ENCODE assay signal across 26 cellular contexts in genomic region chr16:75196826-75197225, GRCh38. TPM values are rescaled to one million over a fixed set of nuclear protein-coding genes. Genes with fewer than 3 reads are reported as not detected.
DNase-seq lines count a peak whose midpoint lies in the region; ATAC-seq and TF ChIP-seq lines count a peak whose summit lies in the region.
"Had no signal": no experiment of that assay in that cellular context is flagged by ENCODE, and none has a peak within 500 bp of the region (broad histone marks: within the 10 kb centered on the region; RNA-seq: fewer than 3 reads in every experiment).

No MANE protein-coding gene starts in this region.

- DNase-seq in epidermal melanocyte (ENCODE audit: insufficient read length, low spot score), result peak; percentile 3
- peak; percentile 62 for DNase-seq in posterior vena cava (ENCODE audit: low spot score)
- no peak for DNase-seq in activated naive CD4-positive, alpha-beta T cell treated with anti-CD3 and anti-CD28 coated beads, Interleukin-2, amount 50 U/mL, for 16 hours
- DNase-seq: CD8-positive, alpha-beta memory T cell; DMS153; DND-41; H7; Kasumi-1; NCI-H1092 treated with DMSO at 0.1 percent for 48 hours; NCI-H1436; NCI-H187 treated with DMSO at 0.1 percent for 48 hours; NCI-H2107; NCI-H2227 treated with DMSO at 0.1 percent for 48 hours; NCI-H510A; Right ventricle myocardium superior; RPMI8226 had no signal

- no peak overlapping the region for H3K27ac ChIP-seq in BLaER1
- H3K27ac ChIP-seq in BLaER1 treated with 17β-estradiol and CSF1 and Interleukin-3, amounts not matched to agents 10 nM and 100 nM, result no peak overlapping the region
- H3K27ac ChIP-seq: SJSA1 had no signal

- no peaks in the 10 kb centered on the region for H3K9me3 ChIP-seq in BLaER1
- H3K9me3 ChIP-seq in BLaER1 treated with 17β-estradiol and CSF1 and Interleukin-3, amounts not matched to agents 10 nM and 100 nM (replicated peaks in 1 of 11), result peaks cover 0 to 15% (median 0%) of the 10 kb centered on the region in 11 experiments; a peak in 5 of 22 replicates
- H3K9me3 ChIP-seq: SJSA1 had no signal

- H4K20me1 ChIP-seq in BLaER1, result 0 out of 2 replicates have a peak, but pooled peaks cover 5% of the 10 kb centered on the region
- peaks cover 0 to 39% (median 0%) of the 10 kb centered on the region in 11 experiments; a peak in 4 of 22 replicates for H4K20me1 ChIP-seq in BLaER1 treated with 17β-estradiol and CSF1 and Interleukin-3, amounts not matched to agents 10 nM and 100 nM

- intact Hi-C loops in posterior vena cava (cut with DNase I), result loop anchor here (1.0 to 5.0 kb wide), 2 partner anchors 23 to 205 kb away; no protein-coding TSS in a partner anchor

- no peak for ATAC-seq in GM18867 (IDR thresholded peaks at IDR 0.05; ENCODE audit: unreplicated experiment)
- no peak for ATAC-seq in GM18505 (IDR thresholded peaks at IDR 0.05; ENCODE audit: unreplicated experiment)

- peaks cover 42% of the 10 kb centered on the region for H3K4me1 ChIP-seq in BLaER1
- peaks cover 0 to 39% (median 28%) of the 10 kb centered on the region in 10 experiments; a peak in 16 of 20 replicates for H3K4me1 ChIP-seq in BLaER1 treated with 17β-estradiol and CSF1 and Interleukin-3, amounts not matched to agents 10 nM and 100 nM

- H3K36me3 ChIP-seq in BLaER1, result no peaks in the 10 kb centered on the region
- H3K36me3 ChIP-seq in BLaER1 treated with 17β-estradiol and CSF1 and Interleukin-3, amounts not matched to agents 10 nM and 100 nM, result no peaks in the 10 kb centered on the region
- H3K36me3 ChIP-seq: SJSA1 had no signal

- H3K4me2 ChIP-seq in BLaER1, result peak overlapping the region; percentile 25
- peak overlapping the region in 9 of 11 experiments; percentile 9 to 70 (median 55); a peak in 15 of 22 replicates for H3K4me2 ChIP-seq in BLaER1 treated with 17β-estradiol and CSF1 and Interleukin-3, amounts not matched to agents 10 nM and 100 nM

- no peak overlapping the region for H3K4me3 ChIP-seq in BLaER1
- no peak overlapping the region for H3K4me3 ChIP-seq in BLaER1 treated with 17β-estradiol and CSF1 and Interleukin-3, amounts not matched to agents 10 nM and 100 nM
- H3K4me3 ChIP-seq: K562, SJSA1 had no signal

- H3K9ac ChIP-seq in BLaER1, result no peak overlapping the region
- no peak overlapping the region for H3K9ac ChIP-seq in BLaER1 treated with 17β-estradiol and CSF1 and Interleukin-3, amounts not matched to agents 10 nM and 100 nM

- H3K27me3 ChIP-seq in BLaER1, result 0 out of 2 replicates have a peak, but pooled peaks cover 3% of the 10 kb centered on the region
- H3K27me3 ChIP-seq in BLaER1 treated with 17β-estradiol and CSF1 and Interleukin-3, amounts not matched to agents 10 nM and 100 nM, result peaks cover 0 to 59% (median 11%) of the 10 kb centered on the region in 11 experiments; a peak in 14 of 22 replicates

- no peak for TF ChIP-seq POLR2A in GM18505 (IDR thresholded peaks at IDR 0.05; ENCODE audit: borderline replicate concordance, extremely low read depth, insufficient read depth, insufficient read length)

RNA-seq across cellular contexts. Expression of gene CTRB2, which starts 10.1 kb away (rescaled TPM):
- 1 to 10 TPM in 1 of 2 donors, under 1 TPM in 1; 0.79 to 9.1 TPM for total RNA-seq in posterior vena cava
- total RNA-seq: A673; CD8-positive, alpha-beta memory T cell; H7; HepG2; HT1080; M059J; Right ventricle myocardium superior; SJSA1 had no signal

RNA-seq across cellular contexts. Expression of gene CTRB1, which starts 22.0 kb away (rescaled TPM):
- 1 to 10 TPM in 1 of 2 donors, not detected in 1; 4.0 TPM for total RNA-seq in posterior vena cava
- total RNA-seq: A673; CD8-positive, alpha-beta memory T cell; H7; HepG2; HT1080; M059J; Right ventricle myocardium superior; SJSA1 had no signal

RNA-seq across cellular contexts. Expression of gene ZFP1, which starts 48.5 kb away (rescaled TPM):
- total RNA-seq in posterior vena cava, result 10 to 100 TPM in 1 of 2 donors, 1 to 10 TPM in 1; 9.1 to 10.2 TPM

RNA-seq across cellular contexts. Expression of gene BCAR1, which starts 54.6 kb away (rescaled TPM):
- total RNA-seq in posterior vena cava, result 100 to 1,000 TPM in 1 of 2 donors, 10 to 100 TPM in 1; 48.7 to 104 TPM
